26 cellular contexts compared by ENCODE assay signal in genomic region chr5:119968690-119969089, GRCh38.
"Had no signal": no experiment of that assay in that cellular context is flagged by ENCODE, and none has a peak within 500 bp of the region (broad histone marks: within the 10 kb centered on the region; RNA-seq: fewer than 3 reads in every experiment).

No MANE protein-coding gene starts in this region.

- H3K27ac ChIP-seq: stomach, suprapubic skin, testis, thoracic aorta, thyroid gland, tibial artery, tibial nerve, transverse colon, upper lobe of left lung, upper lobe of right lung, uterus, vagina had no signal

- H3K27me3 ChIP-seq: stomach, suprapubic skin, testis, thyroid gland, tibial artery, tibial nerve, transverse colon, upper lobe of left lung, upper lobe of right lung, uterus, vagina had no signal

- H3K36me3 ChIP-seq: stomach, suprapubic skin, thoracic aorta, thyroid gland, tibial artery, tibial nerve, transverse colon, upper lobe of left lung, upper lobe of right lung, uterus, vagina had no signal

- DNase-seq: stimulated activated CD4-positive, alpha-beta T cell treated with anti-CD3 and anti-CD28 coated beads, Interleukin-2, amount 100 ng/mL, for 48 hours; stimulated activated CD4-positive, alpha-beta T cell treated with anti-CD3 and anti-CD28 coated beads, Interleukin-4, amount 100 ng/mL, for 1 hour; stimulated activated CD4-positive, alpha-beta T cell treated with anti-CD3 and anti-CD28 coated beads, Interleukin-4, amount 100 ng/mL, for 24 hours; stimulated activated CD4-positive, alpha-beta T cell treated with anti-CD3 and anti-CD28 coated beads, Interleukin-4, amount 100 ng/mL, for 4 hours; stimulated activated CD8-positive, alpha-beta memory T cell treated with anti-CD3 and anti-CD28 coated beads, Interleukin-4, amount 100 ng/mL, for 48 hours; stimulated activated naive B cell treated with anti-CD40 and anti-IgM and Interleukin-4, amounts not matched to agents 10 μg/mL and 1 μg/mL and 100 μg/mL, for 72 hours; stimulated activated naive CD4-positive, alpha-beta T cell; stimulated activated naive CD4-positive, alpha-beta T cell treated with Interleukin-2 at 50 U/mL for 16 hours; stimulated activated naive CD8-positive, alpha-beta T cell treated with anti-CD3 and anti-CD28 coated beads, Interleukin-15, amount 100 ng/mL, for 72 hours; stimulated activated naive CD8-positive, alpha-beta T cell treated with anti-CD3 and anti-CD28 coated beads, Interleukin-15, Interleukin-2, amounts not matched to agents 100 U/mL and 50 U/mL, for 24 hours; stomach; substantia nigra; testis; thyroid gland; tibial artery; transverse colon; trophoblast cell; upper lobe of left lung; upper lobe of right lung; uterus had no signal

- H3K9me3 ChIP-seq: stomach, suprapubic skin, testis, thyroid gland, tibial nerve, transverse colon, upper lobe of right lung, uterus, vagina had no signal

- H3K4me1 ChIP-seq: stomach, suprapubic skin, testis, thyroid gland, tibial nerve, transverse colon, upper lobe of left lung, upper lobe of right lung, uterus, vagina had no signal

- ATAC-seq: stimulated activated effector memory CD8-positive, alpha-beta T cell treated with anti-CD3 and anti-CD28 coated beads, Interleukin-12 subunit alpha, Interleukin-12 subunit beta, amount 100 ng/mL, for 72 hours; stimulated activated memory B cell treated with anti-CD40 and anti-IgM and Interleukin-4, amounts not matched to agents 10 μg/mL and 1 μg/mL and 100 μg/mL, for 72 hours; stimulated activated naive B cell treated with anti-CD40 and anti-IgM and Interleukin-4, amounts not matched to agents 10 μg/mL and 1 μg/mL and 100 μg/mL, for 72 hours; stimulated activated naive CD8-positive, alpha-beta T cell treated with anti-CD3 and anti-CD28 coated beads, Interleukin-15, amount 100 ng/mL, for 72 hours; stimulated activated naive CD8-positive, alpha-beta T cell treated with anti-CD3 and anti-CD28 coated beads, Interleukin-15, Interleukin-2, amounts not matched to agents 100 U/mL and 50 U/mL, for 24 hours; upper lobe of right lung had no signal

- H3K4me3 ChIP-seq: stomach, suprapubic skin, testis, thoracic aorta, thyroid gland, tibial artery, tibial nerve, transverse colon, upper lobe of left lung, upper lobe of right lung, uterus, vagina had no signal
